ENCODE assay signal across 28 cellular contexts in the genomic region with DNA sequence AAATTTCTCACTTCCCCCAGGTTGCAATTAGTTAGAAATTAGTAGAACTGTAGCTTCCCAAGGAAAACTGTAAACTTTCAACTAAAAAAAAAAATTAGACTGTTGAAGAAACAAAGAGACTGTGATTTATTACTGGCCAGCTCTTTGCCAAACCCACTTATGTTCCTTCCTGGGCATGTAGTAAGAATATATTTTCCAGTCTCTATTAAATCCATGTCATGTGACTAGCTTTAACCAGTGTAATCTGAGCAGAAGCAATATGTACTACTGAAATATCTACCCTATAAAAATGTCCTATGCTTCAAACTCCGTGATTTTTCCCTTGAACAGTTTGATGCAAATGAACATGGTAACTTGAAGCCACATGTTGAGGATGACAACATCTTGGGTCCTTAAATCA.
DNase-seq lines count a peak whose midpoint lies in the region; ATAC-seq and TF ChIP-seq lines count a peak whose summit lies in the region.
"Had no signal": no experiment of that assay in that cellular context is flagged by ENCODE, and none has a peak within 500 bp of the region (broad histone marks: within the 10 kb centered on the region; RNA-seq: fewer than 3 reads in every experiment).

No MANE protein-coding gene starts in this region.

- H4K20me1 ChIP-seq in smooth muscle cell (ENCODE audit: low read depth) = no peaks in the 10 kb centered on the region

- peaks cover 3% of the 10 kb centered on the region for H3K9me3 Mint-ChIP-seq in chondrocyte (ENCODE audit: low read depth)
- H3K9me3 Mint-ChIP-seq: CD8-positive, alpha-beta T cell; HFFc6 had no signal

- 75% methylated on average over 1 of the region's 1 CpG for WGBS in smooth muscle cell (ENCODE audit: low lambda C conversion rate)
- 78 to 92% methylated on average over 1 of the region's 1 CpG for WGBS in upper lobe of left lung, 2 donors

- no peaks in the 10 kb centered on the region for H3K36me3 ChIP-seq in smooth muscle cell (ENCODE audit: low read depth)
- H3K36me3 ChIP-seq in upper lobe of left lung = no peaks in the 10 kb centered on the region
- H3K36me3 ChIP-seq: HAP-1, SJSA1 had no signal

- DNase-seq in EH (ENCODE audit: low read depth) (peak; percentile 47), chondrocyte (ENCODE audit: low spot score) (no peak), left kidney (ENCODE audit: low read depth, low spot score) (peak; percentile 47), smooth muscle cell (lab: John Stamatoyannopoulos, UW; ENCODE audit: unreplicated experiment) (no peak), upper lobe of left lung (no peak), GM03348 (ENCODE audit: low spot score) (no peak)
- DNase-seq: Caco-2; CD8-positive, alpha-beta T cell; DMS 273 treated with DMSO at 0.1 percent for 48 hours; DMS79; GF-D8; GOT3; HFFc6; Kasumi-1; NCI-H1092 treated with DMSO at 0.1 percent for 48 hours; NCI-H1436 treated with DMSO at 0.1 percent for 48 hours; NCI-H187 treated with DMSO at 0.1 percent for 48 hours; NCI-H2107; NCI-H526 treated with DMSO at 0.1 percent for 48 hours; Right ventricle myocardium superior; RPMI8226 had no signal

- H3K27me3 ChIP-seq in smooth muscle cell (ENCODE audit: low read depth) = no peaks in the 10 kb centered on the region
- no peaks in the 10 kb centered on the region for H3K27me3 ChIP-seq in upper lobe of left lung
- H3K27me3 ChIP-seq: SJSA1 had no signal

- H3K4me3 Mint-ChIP-seq in chondrocyte (ENCODE audit: unreplicated experiment) = no peak overlapping the region
- H3K4me3 Mint-ChIP-seq: B cell; CD8-positive, alpha-beta T cell; HFFc6 had no signal

- H3K27me3 Mint-ChIP-seq in chondrocyte (ENCODE audit: low read depth) = no peaks in the 10 kb centered on the region

- no peak overlapping the region for H3K9ac ChIP-seq in smooth muscle cell (ENCODE audit: low read depth)

- peak overlapping the region; percentile 8 for H3K27ac Mint-ChIP-seq in chondrocyte (ENCODE audit: unreplicated experiment)
- H3K27ac Mint-ChIP-seq: B cell; CD8-positive, alpha-beta T cell; HFFc6 had no signal

- peaks cover 37% of the 10 kb centered on the region for H3K4me1 Mint-ChIP-seq in chondrocyte (ENCODE audit: low read depth)
- H3K4me1 Mint-ChIP-seq: B cell had no signal

- H3K4me3 ChIP-seq in smooth muscle cell (no peak overlapping the region), upper lobe of left lung (no peak overlapping the region)
- H3K4me3 ChIP-seq: A549, HAP-1, SJSA1 had no signal

- no peaks in the 10 kb centered on the region for H3K36me3 Mint-ChIP-seq in chondrocyte (ENCODE audit: low read depth)
- H3K36me3 Mint-ChIP-seq: CD8-positive, alpha-beta T cell had no signal

- H3F3A ChIP-seq in smooth muscle cell (ENCODE audit: low read depth) = no peaks in the 10 kb centered on the region

- H3K9me3 ChIP-seq in smooth muscle cell (replicated peaks; ENCODE audit: low read depth) = no peaks in the 10 kb centered on the region
- no peaks in the 10 kb centered on the region for H3K9me3 ChIP-seq in upper lobe of left lung
- H3K9me3 ChIP-seq: A549, Caco-2, HAP-1, SJSA1 had no signal

- H2AFZ ChIP-seq in smooth muscle cell (ENCODE audit: low read depth) = no peak overlapping the region

- H3K27ac ChIP-seq in smooth muscle cell (ENCODE audit: low read depth) (peak overlapping the region; percentile 7), upper lobe of left lung (no peak overlapping the region)
- H3K27ac ChIP-seq: A549, C4-2B, HL-60, SJSA1 had no signal

- no peak for TF ChIP-seq POLR2A in upper lobe of left lung (IDR thresholded peaks at IDR 0.05)

- H3K79me2 ChIP-seq in smooth muscle cell (ENCODE audit: low read depth) = no peaks in the 10 kb centered on the region

- no peaks in the 10 kb centered on the region for H3K4me1 ChIP-seq in smooth muscle cell (ENCODE audit: low read depth)
- H3K4me1 ChIP-seq in upper lobe of left lung = no peaks in the 10 kb centered on the region
- H3K4me1 ChIP-seq: A549, Caco-2, HAP-1, SJSA1 had no signal

- ATAC-seq in upper lobe of left lung (ENCODE audit: low FRiP score in 2 of 2) (no peak), HG03342 (IDR thresholded peaks at IDR 0.05; ENCODE audit: unreplicated experiment) (no peak)
- ATAC-seq: A549; CD8-positive, alpha-beta T cell had no signal

- TF ChIP-seq EP300 in upper lobe of left lung (IDR thresholded peaks at IDR 0.05) = no peak

- TF ChIP-seq CTCF in chondrocyte (IDR thresholded peaks at IDR 0.05) = no peak
- TF ChIP-seq CTCF in smooth muscle cell (IDR thresholded peaks at IDR 0.05; ENCODE audit: borderline replicate concordance, insufficient read depth, poor library complexity, severe bottlenecking) = no peak
- no peak for TF ChIP-seq CTCF in upper lobe of left lung (IDR thresholded peaks at IDR 0.05)

- no peak overlapping the region for H3K4me2 ChIP-seq in smooth muscle cell
- H3K4me2 ChIP-seq: A549 had no signal

Comparison
In these comparisons a context has a peak if more than half of its experiments do, and no peak if none do; other contexts are left out.
1. DNase-seq: peak in EH (single experiment) and left kidney (single experiment); none in chondrocyte (single experiment), smooth muscle cell (single experiment), upper lobe of left lung (0 of 2) and GM03348 (single experiment).